ENCODE assay signal across 11 cellular contexts in the genomic region with DNA sequence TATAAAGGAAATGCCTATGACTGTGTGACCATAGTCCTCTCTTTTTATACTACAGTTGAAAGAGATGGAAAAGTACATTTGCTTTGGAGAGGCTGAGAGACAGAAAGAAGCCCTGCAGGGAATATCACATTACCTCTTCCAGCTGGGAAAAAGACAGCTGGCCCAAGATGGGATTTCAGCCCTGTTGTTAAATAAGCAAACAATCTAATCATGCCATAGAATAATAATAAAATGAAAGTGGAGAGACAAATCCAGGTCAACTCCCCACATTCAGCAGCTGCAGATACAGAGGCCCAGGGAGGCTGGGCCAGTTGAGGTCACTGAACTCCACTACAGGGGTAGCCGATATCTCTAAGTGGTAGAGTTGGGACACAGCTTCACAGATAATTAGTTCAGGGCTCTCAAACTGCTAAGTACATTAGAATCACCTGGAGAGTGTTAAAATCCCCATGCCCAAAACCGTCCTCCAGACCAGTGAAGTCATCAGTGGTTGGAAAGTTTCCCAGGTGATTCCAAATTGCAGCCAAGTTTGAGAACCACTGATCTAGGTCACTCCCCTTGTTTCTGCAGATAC.
DNase-seq lines count a peak whose midpoint lies in the region; ATAC-seq, FAIRE-seq and TF ChIP-seq lines count a peak whose summit lies in the region.
"Had no signal": no experiment of that assay in that cellular context is flagged by ENCODE, and none has a peak within 500 bp of the region (broad histone marks: within the 10 kb centered on the region; RNA-seq: fewer than 3 reads in every experiment).

No MANE protein-coding gene starts in this region.

- H3K27me3 ChIP-seq in HAP-1 (ENCODE audit: low read depth) (no peaks in the 10 kb centered on the region), fibroblast of lung (ENCODE audit: control insufficient read depth, insufficient read depth, low read length) (no peaks in the 10 kb centered on the region)

- TF ChIP-seq POLR2A in GM12891 (IDR thresholded peaks at IDR 0.05; ENCODE audit: low read depth, low read length): no peak

- H3K9ac ChIP-seq in fibroblast of lung (ENCODE audit: insufficient read depth, low read length): no peak overlapping the region

- no peaks in the 10 kb centered on the region for H3K79me2 ChIP-seq in fibroblast of lung (ENCODE audit: control insufficient read depth, insufficient read depth, low read length)

- H2AFZ ChIP-seq in fibroblast of lung (ENCODE audit: low read length): no peak overlapping the region

- no peaks in the 10 kb centered on the region for H4K20me1 ChIP-seq in fibroblast of lung (ENCODE audit: control insufficient read depth, extremely low read depth, insufficient read depth, low read length)

- no peak for FAIRE-seq in GM12891 (lab: Jason Lieb, UNC)

- H3K4me2 ChIP-seq in fibroblast of lung (ENCODE audit: extremely low read depth, insufficient read depth, low read length): peak overlapping the region; percentile 63

- DNase-seq in HAP-1 (ENCODE audit: low spot score in 2 of 2): peak; percentile 45 to 69
- DNase-seq in NCI-H69 (lab: John Stamatoyannopoulos, UW): peak; percentile 94
- DNase-seq in fibroblast of lung (ENCODE audit: low read depth in 2 of 2): peak; percentile 75 to 81
- DNase-seq in retina: peak; percentile 33
- DNase-seq in GM12891 (ENCODE audit: insufficient read length, low spot score): no peak
- DNase-seq: activated CD4-positive, alpha-beta T cell treated with anti-CD3 and anti-CD28 coated beads for 36 hours; NCI-H1048 had no signal

- H3K4me1 ChIP-seq in HAP-1: peaks cover 25% of the 10 kb centered on the region
- H3K4me1 ChIP-seq in fibroblast of lung (ENCODE audit: control insufficient read depth, extremely low read depth, insufficient read depth, low read length): peaks cover 8% of the 10 kb centered on the region

- H3K9me3 ChIP-seq in HAP-1: no peaks in the 10 kb centered on the region
- no peaks in the 10 kb centered on the region for H3K9me3 ChIP-seq in fibroblast of lung (ENCODE audit: control insufficient read depth, insufficient read depth, low read depth, low read length)
- H3K9me3 ChIP-seq: neutrophil had no signal

- in situ Hi-C loops in HAP-1 (cut with MboI; ENCODE audit: low sequenced_read_pairs): no loop called here

- H3K36me3 ChIP-seq in HAP-1 (replicated peaks): no peaks in the 10 kb centered on the region
- H3K36me3 ChIP-seq in fibroblast of lung (ENCODE audit: control insufficient read depth, insufficient read depth, low read length): no peaks in the 10 kb centered on the region
- H3K36me3 ChIP-seq: neutrophil had no signal

- TF ChIP-seq CTCF in fibroblast of lung (conservative IDR thresholded peaks at IDR 0.05 in 1 of 2, IDR thresholded peaks at IDR 0.05 in 1 of 2; ENCODE audit: low read depth in 1 of 2, low read length in 2 of 2): no peak

- H3K4me3 ChIP-seq in HAP-1 (no peak overlapping the region), fibroblast of lung (replicated peaks in 1 of 4; ENCODE audit: control extremely low read depth in 1 of 4, insufficient read depth in 1 of 4, low read depth in 3 of 4, low read length in 4 of 4) (no peak overlapping the region)

- ATAC-seq in GM19035 (IDR thresholded peaks at IDR 0.05; ENCODE audit: unreplicated experiment) (no peak), HG03095 (IDR thresholded peaks at IDR 0.05; ENCODE audit: unreplicated experiment) (no peak), GM18868 (IDR thresholded peaks at IDR 0.05; ENCODE audit: unreplicated experiment) (no peak)
- ATAC-seq: activated CD4-positive, alpha-beta T cell treated with anti-CD3 and anti-CD28 coated beads for 36 hours had no signal

- H3K27ac ChIP-seq in fibroblast of lung (ENCODE audit: insufficient read depth, low read length): no peak overlapping the region
- H3K27ac ChIP-seq: neutrophil had no signal

TF ChIP-seq in GM12891, 5 proteins besides CTCF, POLR2A, EP300 and RAD21:
- TF ChIP-seq POU2F2 (IDR thresholded peaks at IDR 0.05; ENCODE audit: low read depth, low read length) (no peak), TAF1 (IDR thresholded peaks at IDR 0.05; ENCODE audit: low read depth, low read length) (no peak)
